In genomic region chr2:206464597-206464996, GRCh38 we compare ENCODE assay signal across 23 cellular contexts.
"Had no signal": no experiment of that assay in that cellular context is flagged by ENCODE, and none has a peak within 500 bp of the region (broad histone marks: within the 10 kb centered on the region; RNA-seq: fewer than 3 reads in every experiment).

No MANE protein-coding gene starts in this region.

- H3K4me2 ChIP-seq: neural progenitor cell had no signal

- H3K27me3 ChIP-seq: colonic mucosa, gastrocnemius medialis, neural progenitor cell, suprapubic skin, transverse colon, upper lobe of right lung, uterus had no signal

- H2AFZ ChIP-seq: neural progenitor cell, parathyroid adenoma had no signal

- FAIRE-seq: small intestine had no signal

- H3K36me3 ChIP-seq: colonic mucosa, gastrocnemius medialis, neural progenitor cell, suprapubic skin, transverse colon, upper lobe of right lung, uterus had no signal

- H3K27ac ChIP-seq: colonic mucosa, epithelial cell of prostate, gastrocnemius medialis, neural progenitor cell, parathyroid adenoma, suprapubic skin, transverse colon, upper lobe of right lung, uterus had no signal

- H3K9me3 ChIP-seq: colonic mucosa, gastrocnemius medialis, suprapubic skin, transverse colon, upper lobe of right lung, uterus had no signal

- H3K4me3 ChIP-seq: colonic mucosa, gastrocnemius medialis, lung, neural progenitor cell, suprapubic skin, transverse colon, upper lobe of right lung, uterus had no signal

- ATAC-seq: esophagus mucosa; gastrocnemius medialis; left colon; naive thymus-derived CD4-positive, alpha-beta T cell; stimulated activated naive CD8-positive, alpha-beta T cell treated with anti-CD3 and anti-CD28 coated beads, Interleukin-15, amount 100 ng/mL, for 72 hours; upper lobe of right lung had no signal

- DNase-seq: colonic mucosa; effector CD8-positive, alpha-beta T cell; endodermal cell; foreskin fibroblast; gastrocnemius medialis; head of caudate nucleus; hippocampal formation; left colon; naive thymus-derived CD4-positive, alpha-beta T cell; small intestine; stimulated activated CD4-positive, alpha-beta T cell treated with anti-CD3 and anti-CD28 coated beads, Interleukin-15, amount 100 ng/mL, for 24 hours; stimulated activated CD4-positive, alpha-beta T cell treated with anti-CD3 and anti-CD28 coated beads, Interleukin-2, amount 100 ng/mL, for 48 hours; stimulated activated naive CD4-positive, alpha-beta T cell; stimulated activated naive CD8-positive, alpha-beta T cell treated with anti-CD3 and anti-CD28 coated beads, Interleukin-15, amount 100 ng/mL, for 72 hours; transverse colon; upper lobe of right lung; uterus had no signal

- H3K9ac ChIP-seq: neural progenitor cell, parathyroid adenoma had no signal

- H3K4me1 ChIP-seq: colonic mucosa, gastrocnemius medialis, parathyroid adenoma, suprapubic skin, transverse colon, upper lobe of right lung, uterus had no signal
